22 cellular contexts compared by ENCODE assay signal in genomic region chr3:41912280-41912679, GRCh38. TPM values are rescaled to one million over a fixed set of nuclear protein-coding genes. Genes with fewer than 3 reads are reported as not detected.
DNase-seq lines count a peak whose midpoint lies in the region; ATAC-seq, FAIRE-seq and TF ChIP-seq lines count a peak whose summit lies in the region.
"Had no signal": no experiment of that assay in that cellular context is flagged by ENCODE, and none has a peak within 500 bp of the region (broad histone marks: within the 10 kb centered on the region; RNA-seq: fewer than 3 reads in every experiment).

No MANE protein-coding gene starts in this region.

- no peak overlapping the region for H3K4me3 Mint-ChIP-seq in activated naive CD4-positive, alpha-beta T cell treated with anti-CD3 and anti-CD28 coated beads, Interleukin-2, amount 10 ng/mL, durations not matched to agents 7 days and 5 days
- no peak overlapping the region for H3K4me3 Mint-ChIP-seq in astrocyte (ENCODE audit: unreplicated experiment)
- H3K4me3 Mint-ChIP-seq in endothelial cell (ENCODE audit: unreplicated experiment) = peak overlapping the region; percentile 52
- H3K4me3 Mint-ChIP-seq: B cell; CD4-positive, alpha-beta T cell; CD8-positive, alpha-beta T cell had no signal

- peak overlapping the region; percentile 42 for H3K27ac Mint-ChIP-seq in activated naive CD4-positive, alpha-beta T cell treated with anti-CD3 and anti-CD28 coated beads, Interleukin-2, amount 10 ng/mL, durations not matched to agents 7 days and 5 days
- H3K27ac Mint-ChIP-seq in astrocyte (ENCODE audit: unreplicated experiment) = no peak overlapping the region
- H3K27ac Mint-ChIP-seq in endothelial cell (ENCODE audit: unreplicated experiment) = no peak overlapping the region
- H3K27ac Mint-ChIP-seq: B cell; CD4-positive, alpha-beta T cell; CD8-positive, alpha-beta T cell had no signal

- no peak for ATAC-seq in HG03521 (IDR thresholded peaks at IDR 0.05; ENCODE audit: unreplicated experiment)
- ATAC-seq: A549; CD8-positive, alpha-beta T cell had no signal

- no peaks in the 10 kb centered on the region for H3K79me2 ChIP-seq in astrocyte (ENCODE audit: insufficient read depth, low read length)

- no peaks in the 10 kb centered on the region for H3K27me3 ChIP-seq in astrocyte (ENCODE audit: insufficient read depth, low read length)
- H3K27me3 ChIP-seq: BLaER1 treated with 17β-estradiol and CSF1 and Interleukin-3, amounts not matched to agents 10 nM and 100 nM had no signal

- H3K9me3 Mint-ChIP-seq in activated naive CD4-positive, alpha-beta T cell treated with anti-CD3 and anti-CD28 coated beads, Interleukin-2, amount 10 ng/mL, durations not matched to agents 7 days and 5 days = no peaks in the 10 kb centered on the region
- H3K9me3 Mint-ChIP-seq in astrocyte (ENCODE audit: unreplicated experiment) (no peaks in the 10 kb centered on the region), endothelial cell (ENCODE audit: unreplicated experiment) (no peaks in the 10 kb centered on the region)
- H3K9me3 Mint-ChIP-seq: CD4-positive, alpha-beta T cell; CD8-positive, alpha-beta T cell had no signal

- H3K4me2 ChIP-seq in astrocyte (ENCODE audit: low read length) = no peak overlapping the region
- H3K4me2 ChIP-seq: A549; BLaER1 treated with 17β-estradiol and CSF1 and Interleukin-3, amounts not matched to agents 10 nM and 100 nM had no signal

- no peaks in the 10 kb centered on the region for H3K36me3 ChIP-seq in astrocyte (ENCODE audit: insufficient read depth, low read length)

- H3K4me3 ChIP-seq in astrocyte (ENCODE audit: insufficient read depth, low read depth, low read length) = no peak overlapping the region
- H3K4me3 ChIP-seq: A549; BLaER1 treated with 17β-estradiol and CSF1 and Interleukin-3, amounts not matched to agents 10 nM and 100 nM had no signal

- no peak overlapping the region for H3K27ac ChIP-seq in astrocyte (ENCODE audit: low read depth, low read length)
- H3K27ac ChIP-seq: 22Rv1; A549; BLaER1 treated with 17β-estradiol and CSF1 and Interleukin-3, amounts not matched to agents 10 nM and 100 nM; C4-2B had no signal

- H4K20me1 ChIP-seq in astrocyte (ENCODE audit: insufficient read depth, low read length) = no peaks in the 10 kb centered on the region
- H4K20me1 ChIP-seq: BLaER1 treated with 17β-estradiol and CSF1 and Interleukin-3, amounts not matched to agents 10 nM and 100 nM had no signal

- TF ChIP-seq CTCF in astrocyte (IDR thresholded peaks at IDR 0.05; ENCODE audit: insufficient read depth, low read depth, low read length) (no peak), endothelial cell (IDR thresholded peaks at IDR 0.05; ENCODE audit: unreplicated experiment) (no peak)

- no peak overlapping the region for H3K9ac ChIP-seq in astrocyte (ENCODE audit: low read length)
- H3K9ac ChIP-seq: BLaER1 treated with 17β-estradiol and CSF1 and Interleukin-3, amounts not matched to agents 10 nM and 100 nM had no signal

- H3K9me3 ChIP-seq in astrocyte (ENCODE audit: insufficient read depth, low read depth, low read length) = no peaks in the 10 kb centered on the region
- H3K9me3 ChIP-seq: A549; BLaER1 treated with 17β-estradiol and CSF1 and Interleukin-3, amounts not matched to agents 10 nM and 100 nM; Caco-2 had no signal

- no peaks in the 10 kb centered on the region for H3K27me3 Mint-ChIP-seq in activated naive CD4-positive, alpha-beta T cell treated with anti-CD3 and anti-CD28 coated beads, Interleukin-2, amount 10 ng/mL, durations not matched to agents 7 days and 5 days
- H3K27me3 Mint-ChIP-seq in astrocyte (ENCODE audit: low read depth, unreplicated experiment) (no peaks in the 10 kb centered on the region), endothelial cell (ENCODE audit: unreplicated experiment) (no peaks in the 10 kb centered on the region)
- H3K27me3 Mint-ChIP-seq: B cell; CD4-positive, alpha-beta T cell had no signal

- H3K36me3 Mint-ChIP-seq in activated naive CD4-positive, alpha-beta T cell treated with anti-CD3 and anti-CD28 coated beads, Interleukin-2, amount 10 ng/mL, durations not matched to agents 7 days and 5 days = peaks cover 14% of the 10 kb centered on the region
- H3K36me3 Mint-ChIP-seq in astrocyte (ENCODE audit: low read depth, unreplicated experiment) = peaks cover 2% of the 10 kb centered on the region
- no peaks in the 10 kb centered on the region for H3K36me3 Mint-ChIP-seq in endothelial cell (ENCODE audit: low read depth, unreplicated experiment)

- no peaks in the 10 kb centered on the region for H3K4me1 Mint-ChIP-seq in activated naive CD4-positive, alpha-beta T cell treated with anti-CD3 and anti-CD28 coated beads, Interleukin-2, amount 10 ng/mL, durations not matched to agents 7 days and 5 days
- H3K4me1 Mint-ChIP-seq in astrocyte (ENCODE audit: low read depth, unreplicated experiment) (peaks cover 5% of the 10 kb centered on the region), endothelial cell (ENCODE audit: unreplicated experiment) (no peaks in the 10 kb centered on the region)
- H3K4me1 Mint-ChIP-seq: B cell had no signal

- DNase-seq in activated naive CD4-positive, alpha-beta T cell treated with anti-CD3 and anti-CD28 coated beads, Interleukin-2, amount 10 ng/mL, durations not matched to agents 7 days and 5 days = no peak
- DNase-seq in activated naive CD4-positive, alpha-beta T cell treated with Interleukin-2 at 50 U/mL for 16 hours = no peak
- DNase-seq in astrocyte (ENCODE audit: low read depth) (no peak), endothelial cell (ENCODE audit: low spot score) (no peak), NCI-H1930 (lab: John Stamatoyannopoulos, UW) (no peak)
- DNase-seq: AML-193; Caco-2; Calu3; CD4-positive, alpha-beta T cell; CD8-positive, alpha-beta T cell; DMS79 treated with DMSO at 0.1 percent for 48 hours; GF-D8 had no signal

- peak; percentile 32 for FAIRE-seq in astrocyte (lab: Jason Lieb, UNC)
- FAIRE-seq: A549, D721Med, G401.6, GM12891, GM19239 had no signal

- no peaks in the 10 kb centered on the region for H3K4me1 ChIP-seq in astrocyte (ENCODE audit: insufficient read depth, low read length)
- H3K4me1 ChIP-seq: A549; BLaER1 treated with 17β-estradiol and CSF1 and Interleukin-3, amounts not matched to agents 10 nM and 100 nM; Caco-2 had no signal

- CTCF ChIA-PET in activated naive CD4-positive, alpha-beta T cell treated with anti-CD3 and anti-CD28 coated beads, Interleukin-2, amount 10 ng/mL, durations not matched to agents 7 days and 5 days (lab: Charles Lee) = no interaction called here

- no peak overlapping the region for H2AFZ ChIP-seq in astrocyte (ENCODE audit: low read depth, low read length)

RNA-seq across cellular contexts. Expression of gene ULK4, which starts 49.6 kb away (rescaled TPM):
- total RNA-seq in astrocyte (6.6 and 8.5 TPM in 2 replicates), endothelial cell (ENCODE audit: unreplicated experiment) (10.2 TPM)
